ENCODE assay signal across 23 cellular contexts in genomic region chr1:170284425-170284824, GRCh38.
A peak's percentile ranks its signal among the peaks of the same experiment; 100 is the strongest.
DNase-seq lines count a peak whose midpoint lies in the region; ATAC-seq and TF ChIP-seq lines count a peak whose summit lies in the region.
"Had no signal": no experiment of that assay in that cellular context is flagged by ENCODE, and none has a peak within 500 bp of the region (broad histone marks: within the 10 kb centered on the region; RNA-seq: fewer than 3 reads in every experiment).

No MANE protein-coding gene starts in this region.

- DNase-seq in Right ventricle myocardium inferior (ENCODE audit: missing footprints) (no peak), left ventricle myocardium inferior (no peak), medulla oblongata (ENCODE audit: extremely low spot score) (peak; percentile 14), aorta (no peak), NCI-H1694 treated with DMSO at 0.1 percent for 48 hours (lab: John Stamatoyannopoulos, UW) (no peak), NOMO-1 (lab: John Stamatoyannopoulos, UW; ENCODE audit: unreplicated experiment in 2 of 2) (no peak), NCI-H82 treated with DMSO at 0.1 percent for 48 hours (lab: John Stamatoyannopoulos, UW; ENCODE audit: unreplicated experiment) (no peak)
- DNase-seq: activated CD4-positive, alpha-beta T cell treated with anti-CD3 and anti-CD28 coated beads for 48 hours; activated naive CD4-positive, alpha-beta T cell treated with anti-CD3 and anti-CD28 coated beads, Interleukin-2, amount 50 U/mL, for 16 hours; activated T-cell treated with anti-CD3 and anti-CD28 coated beads for 4 hours; CD4-positive, CD25-positive, alpha-beta regulatory T cell; DND-41; GF-D8; HCEC 1CT; KG1; NCI-H2171; NCI-H524 treated with DMSO at 0.1 percent for 48 hours; Peyer's patch; T-cell; trophoblast cell had no signal

- no peaks in the 10 kb centered on the region for H3K9me3 ChIP-seq in left ventricle myocardium inferior (replicated peaks)
- no peaks in the 10 kb centered on the region for H3K9me3 ChIP-seq in aorta (ENCODE audit: control insufficient read depth, low read length)
- H3K9me3 ChIP-seq: neutrophil, Peyer's patch had no signal

- H3K36me3 ChIP-seq in left ventricle myocardium inferior (no peaks in the 10 kb centered on the region), aorta (ENCODE audit: control insufficient read depth in 1 of 2, insufficient read depth in 2 of 2, low read length in 1 of 2) (no peaks in the 10 kb centered on the region)
- H3K36me3 ChIP-seq: neutrophil, Peyer's patch had no signal

- ATAC-seq in Right ventricle myocardium inferior (peak; percentile 46), SK-N-SH treated with all-trans-retinoic acid at 6 μM for 48 hours (peak; percentile 88), aorta (ENCODE audit: low FRiP score) (peak; percentile 29)
- ATAC-seq: stimulated activated effector memory CD8-positive, alpha-beta T cell treated with anti-CD3 and anti-CD28 coated beads, Interleukin-12 subunit alpha, Interleukin-12 subunit beta, amount 100 ng/mL, for 72 hours; T-cell had no signal

- 3 to 5% methylated on average over 6 of the region's 6 CpGs for WGBS in aorta, 2 donors

- no peaks in the 10 kb centered on the region for H3K27me3 ChIP-seq in left ventricle myocardium inferior (ENCODE audit: low read depth)
- no peaks in the 10 kb centered on the region for H3K27me3 ChIP-seq in aorta (ENCODE audit: control insufficient read depth in 1 of 2, insufficient read depth in 2 of 2, low read length in 1 of 2)
- H3K27me3 ChIP-seq: neutrophil, Peyer's patch had no signal

- no peak for TF ChIP-seq CTCF in left ventricle myocardium inferior (IDR thresholded peaks at IDR 0.05; ENCODE audit: borderline replicate concordance)

- H3K4me1 ChIP-seq in left ventricle myocardium inferior (no peaks in the 10 kb centered on the region), aorta (ENCODE audit: control insufficient read depth in 1 of 2, insufficient read depth in 2 of 2, low read length in 2 of 2) (peaks cover 0 to 5% of the 10 kb centered on the region in 2 donors)
- H3K4me1 ChIP-seq: Peyer's patch had no signal

- H3K27ac ChIP-seq in left ventricle myocardium inferior (replicated peaks) (no peak overlapping the region), aorta (ENCODE audit: low read depth in 1 of 2, low read length in 2 of 2) (no peak overlapping the region)
- H3K27ac ChIP-seq: neutrophil, Peyer's patch had no signal

- intact Hi-C loops in Right ventricle myocardium inferior (cut with DNase I) = no loop called here
- intact Hi-C loops in left ventricle myocardium inferior (cut with micrococcal nuclease) = no loop called here
- intact Hi-C loops in aorta (cut with DNase I) = no loop called here

- no peak overlapping the region for H3K4me3 ChIP-seq in left ventricle myocardium inferior
- H3K4me3 ChIP-seq in aorta (ENCODE audit: low read length in 2 of 2) = peak overlapping the region in 1 of 2 donors; percentile 9
- H3K4me3 ChIP-seq: Peyer's patch had no signal

TF ChIP-seq in SK-N-SH treated with all-trans-retinoic acid at 6 μM for 48 hours, 23 proteins besides CTCF, POLR2A, EP300 and RAD21:
- TF ChIP-seq ISL1 (CRISPR knock-in tag; IDR thresholded peaks at IDR 0.05) = no peak
- TF ChIP-seq ZNF8 (CRISPR knock-in tag; IDR thresholded peaks at IDR 0.05) = no peak
- TF ChIP-seq PPARA (CRISPR knock-in tag; IDR thresholded peaks at IDR 0.05; ENCODE audit: borderline replicate concordance) = no peak
- no peak for TF ChIP-seq ZNF565 (CRISPR knock-in tag; conservative IDR thresholded peaks at IDR 0.05; ENCODE audit: low read depth)

Comparison
In these comparisons a context has a peak if more than half of its experiments do, and no peak if none do; other contexts are left out.
1. ATAC-seq: peak in every context shown above with its lines; median percentile 88 in SK-N-SH treated with all-trans-retinoic acid at 6 μM for 48 hours; 46 in Right ventricle myocardium inferior; 29 in aorta.